In genomic region chr9:127278372-127278771, GRCh38 we compare ENCODE assay signal across 12 cellular contexts.
"Had no signal": no experiment of that assay in that cellular context is flagged by ENCODE, and none has a peak within 500 bp of the region (broad histone marks: within the 10 kb centered on the region; RNA-seq: fewer than 3 reads in every experiment).

No MANE protein-coding gene starts in this region.

- H3K27me3 ChIP-seq: ovary had no signal

- H3K4me3 ChIP-seq: coronary artery, ovary had no signal

- H3K27ac ChIP-seq: ovary had no signal

- ATAC-seq: left lobe of liver had no signal

- DNase-seq: activated CD4-positive, CD25-positive, alpha-beta regulatory T cell; activated naive CD4-positive, alpha-beta T cell; central memory CD4-positive, alpha-beta T cell; effector memory CD4-positive, alpha-beta T cell; hypothalamus; mesendoderm; nephron progenitor cell; ovary; stimulated activated CD4-positive, alpha-beta T cell treated with anti-CD3 and anti-CD28 coated beads, Interleukin-4, amount 100 ng/mL, for 4 hours; T-helper 2 cell had no signal

- H3K9me3 ChIP-seq: ovary had no signal

- H3K36me3 ChIP-seq: ovary had no signal
